Comparison of ENCODE assay signal across 1 cellular context in genomic region chr9:101433229-101433628, GRCh38.
TF ChIP-seq lines count a peak whose summit lies in the region.

No MANE protein-coding gene starts in this region.

TF ChIP-seq in HepG2, 621 proteins besides CTCF, POLR2A, EP300 and RAD21 (continued from another document and continues in another):
- TF ChIP-seq ZNF580 (CRISPR knock-in tag; IDR thresholded peaks at IDR 0.05; ENCODE audit: borderline replicate concordance, low read depth) = no peak
- peak; percentile 81 for TF ChIP-seq DRAP1 (CRISPR knock-in tag; IDR thresholded peaks at IDR 0.05)
- TF ChIP-seq ZMYM3 (CRISPR knock-in tag; IDR thresholded peaks at IDR 0.05) = no peak
- TF ChIP-seq CCDC6 (CRISPR knock-in tag; IDR thresholded peaks at IDR 0.05) = no peak
- no peak for TF ChIP-seq ZNF337 (CRISPR knock-in tag; IDR thresholded peaks at IDR 0.05; ENCODE audit: borderline replicate concordance, low read depth)
- no peak for TF ChIP-seq ZFP36 (IDR thresholded peaks at IDR 0.05; ENCODE audit: borderline replicate concordance, low read depth, low read length, partially characterized antibody)
- TF ChIP-seq MIXL1 (CRISPR knock-in tag; IDR thresholded peaks at IDR 0.05) = peak; percentile 97
- TF ChIP-seq ZNF256 (CRISPR knock-in tag; conservative IDR thresholded peaks at IDR 0.05) = no peak
- TF ChIP-seq ZNF761 (CRISPR knock-in tag; conservative IDR thresholded peaks at IDR 0.05) = no peak
- TF ChIP-seq ZBTB34 (CRISPR knock-in tag; IDR thresholded peaks at IDR 0.05) = no peak
- no peak for TF ChIP-seq ZNF569 (CRISPR knock-in tag; IDR thresholded peaks at IDR 0.05; ENCODE audit: borderline replicate concordance)
- peak; percentile 74 for TF ChIP-seq HDAC1 (CRISPR knock-in tag; IDR thresholded peaks at IDR 0.05)
- TF ChIP-seq HOXA9 (CRISPR knock-in tag; IDR thresholded peaks at IDR 0.05; ENCODE audit: borderline replicate concordance) = no peak
- no peak for TF ChIP-seq SRSF9 (IDR thresholded peaks at IDR 0.05; ENCODE audit: borderline replicate concordance, insufficient read depth, low read depth, low read length, poor library complexity, severe bottlenecking)
- TF ChIP-seq MZF1 (CRISPR knock-in tag; IDR thresholded peaks at IDR 0.05; ENCODE audit: borderline replicate concordance) = no peak
- no peak for TF ChIP-seq ZNF468 (CRISPR knock-in tag; IDR thresholded peaks at IDR 0.05)
- no peak for TF ChIP-seq ZBTB39 (CRISPR knock-in tag; IDR thresholded peaks at IDR 0.05)
- peak; percentile 99 for TF ChIP-seq PAXIP1 (CRISPR knock-in tag; conservative IDR thresholded peaks at IDR 0.05)
- no peak for TF ChIP-seq NPAS2 (CRISPR knock-in tag; IDR thresholded peaks at IDR 0.05; ENCODE audit: borderline replicate concordance)
- no peak for TF ChIP-seq PLSCR1 (CRISPR knock-in tag; IDR thresholded peaks at IDR 0.05; ENCODE audit: borderline replicate concordance)
- TF ChIP-seq ZFP82 (CRISPR knock-in tag; IDR thresholded peaks at IDR 0.05; ENCODE audit: borderline replicate concordance) = no peak
- peak; percentile 80 for TF ChIP-seq ERF (CRISPR knock-in tag; IDR thresholded peaks at IDR 0.05)
- TF ChIP-seq SIN3B (IDR thresholded peaks at IDR 0.05; ENCODE audit: low read length) = no peak
- TF ChIP-seq RARG (CRISPR knock-in tag; IDR thresholded peaks at IDR 0.05; ENCODE audit: low read depth) = no peak
- no peak for TF ChIP-seq HIVEP1 (CRISPR knock-in tag; IDR thresholded peaks at IDR 0.05)
- no peak for TF ChIP-seq PCBP2 (optimal IDR thresholded peaks at IDR 0.05; ENCODE audit: low read depth, low read length, poor library complexity, severe bottlenecking)
- TF ChIP-seq HMGXB3 (CRISPR knock-in tag; IDR thresholded peaks at IDR 0.05; ENCODE audit: borderline replicate concordance) = peak; percentile 40; the same call in 1 of the 2 replicates
- TF ChIP-seq SETDB1 (CRISPR knock-in tag; IDR thresholded peaks at IDR 0.05; ENCODE audit: borderline replicate concordance) = no peak
- TF ChIP-seq ZNF530 (CRISPR knock-in tag; IDR thresholded peaks at IDR 0.05; ENCODE audit: low read depth) = no peak
- peak; percentile 80; the same call in 1 of the 2 replicates for TF ChIP-seq ZSCAN5A (CRISPR knock-in tag; IDR thresholded peaks at IDR 0.05; ENCODE audit: borderline replicate concordance)
- TF ChIP-seq LRRFIP1 (CRISPR knock-in tag; conservative IDR thresholded peaks at IDR 0.05) = no peak
- no peak for TF ChIP-seq SP140L (CRISPR knock-in tag; IDR thresholded peaks at IDR 0.05; ENCODE audit: borderline replicate concordance)
- no peak for TF ChIP-seq ZNF207 (IDR thresholded peaks at IDR 0.05; ENCODE audit: borderline replicate concordance)
- no peak for TF ChIP-seq ZSCAN30 (CRISPR knock-in tag; IDR thresholded peaks at IDR 0.05)
- no peak for TF ChIP-seq ZNF749 (CRISPR knock-in tag; IDR thresholded peaks at IDR 0.05; ENCODE audit: borderline replicate concordance)
- TF ChIP-seq NCOA5 (CRISPR knock-in tag; IDR thresholded peaks at IDR 0.05) = no peak
- no peak for TF ChIP-seq ZNF709 (CRISPR knock-in tag; IDR thresholded peaks at IDR 0.05)
- TF ChIP-seq ZNF34 (CRISPR knock-in tag; IDR thresholded peaks at IDR 0.05; ENCODE audit: borderline replicate concordance) = no peak
- TF ChIP-seq ZNF574 (CRISPR knock-in tag; IDR thresholded peaks at IDR 0.05) = 0 out of 2 replicates have a peak, but pooled peaks have one; percentile 36
- TF ChIP-seq YEATS4 (CRISPR knock-in tag; IDR thresholded peaks at IDR 0.05; ENCODE audit: borderline replicate concordance) = peak; percentile 74; the same call in 1 of the 2 replicates
- no peak for TF ChIP-seq NFYB (CRISPR knock-in tag; IDR thresholded peaks at IDR 0.05)
- no peak for TF ChIP-seq ZNF660 (CRISPR knock-in tag; IDR thresholded peaks at IDR 0.05; ENCODE audit: borderline replicate concordance, low read depth)
- TF ChIP-seq SRY (CRISPR knock-in tag; IDR thresholded peaks at IDR 0.05) = no peak
- no peak for TF ChIP-seq REXO4 (CRISPR knock-in tag; IDR thresholded peaks at IDR 0.05; ENCODE audit: borderline replicate concordance)
